Comparison of ENCODE assay signal across 28 cellular contexts in the genomic region with DNA sequence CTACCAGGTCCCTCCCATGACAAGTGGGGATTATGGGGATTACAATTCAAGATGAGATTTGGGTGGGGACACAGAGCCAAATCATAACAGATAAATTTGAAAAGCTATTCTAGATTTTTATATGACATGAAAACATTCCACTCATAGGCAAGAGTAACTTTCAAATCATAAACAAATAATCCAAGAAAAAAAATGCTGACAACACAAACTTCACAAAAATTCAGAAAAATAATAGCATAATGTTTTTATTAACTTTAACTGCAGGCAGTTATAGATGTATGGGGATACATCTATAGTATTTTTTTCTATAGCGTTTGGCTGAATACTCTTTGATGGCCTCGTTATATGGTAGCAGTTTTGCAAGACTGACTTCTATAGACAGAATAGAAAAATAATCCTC.
"Had no signal": no experiment of that assay in that cellular context is flagged by ENCODE, and none has a peak within 500 bp of the region (broad histone marks: within the 10 kb centered on the region; RNA-seq: fewer than 3 reads in every experiment).

No MANE protein-coding gene starts in this region.

- H3K4me1 ChIP-seq: colonic mucosa, esophagus squamous epithelium, foreskin keratinocyte, gastrocnemius medialis, heart left ventricle, heart right ventricle had no signal

- H3K4me3 ChIP-seq: colonic mucosa, coronary artery, dorsolateral prefrontal cortex, esophagus muscularis mucosa, esophagus squamous epithelium, gastrocnemius medialis, gastroesophageal sphincter, heart left ventricle, heart right ventricle had no signal

- FAIRE-seq: colon, endometrium, endothelial cell of umbilical vein, frontal cortex had no signal

- H3K27me3 ChIP-seq: colonic mucosa, dorsolateral prefrontal cortex, esophagus muscularis mucosa, esophagus squamous epithelium, gastrocnemius medialis, gastroesophageal sphincter, heart left ventricle, heart right ventricle had no signal

- DNase-seq: colonic mucosa; cortex of kidney; dermis blood vessel endothelial cell; dorsolateral prefrontal cortex; effector CD4-positive, alpha-beta T cell; effector CD8-positive, alpha-beta T cell; effector memory CD4-positive, alpha-beta T cell; effector memory CD8-positive, alpha-beta T cell; endodermal cell; erythroblast; esophagus squamous epithelium; foreskin fibroblast; foreskin keratinocyte; foreskin melanocyte; gastrocnemius medialis; glutamatergic neuron; head of caudate nucleus; heart left ventricle; heart right ventricle had no signal

- H3K36me3 ChIP-seq: colonic mucosa, esophagus squamous epithelium, gastrocnemius medialis, gastroesophageal sphincter had no signal

- ATAC-seq: effector memory CD8-positive, alpha-beta T cell; esophagus mucosa; foreskin keratinocyte; gastrocnemius medialis; gastroesophageal sphincter; heart left ventricle; heart right ventricle had no signal

- H3K27ac ChIP-seq: colonic mucosa, coronary artery, dorsolateral prefrontal cortex, epithelial cell of prostate, esophagus muscularis mucosa, esophagus squamous epithelium, foreskin keratinocyte, gastrocnemius medialis, gastroesophageal sphincter, heart left ventricle, heart right ventricle had no signal

- H3K9me3 ChIP-seq: colonic mucosa, esophagus muscularis mucosa, esophagus squamous epithelium, gastrocnemius medialis, gastroesophageal sphincter, heart left ventricle, heart right ventricle had no signal
